In the genomic region with DNA sequence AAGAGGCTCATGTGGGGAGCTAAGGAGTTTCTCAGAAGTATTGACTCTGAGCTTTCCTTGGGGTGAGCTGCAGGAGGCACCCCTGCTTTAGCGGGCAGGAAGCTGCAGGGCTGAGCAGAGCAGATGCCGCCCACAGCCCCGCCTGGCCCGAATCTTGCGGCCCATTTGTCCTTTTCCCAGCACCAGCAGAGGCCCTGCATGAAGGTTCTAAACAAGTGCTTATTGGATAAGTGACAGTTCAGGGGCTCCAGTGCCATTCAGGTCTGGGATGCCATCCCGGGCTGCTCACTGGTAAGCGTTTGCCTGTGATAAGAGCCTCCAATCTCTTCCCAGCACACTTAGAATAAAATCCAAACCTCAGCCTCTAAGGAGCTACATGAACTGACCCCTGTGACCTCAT, we compare ENCODE assay signal across 18 cellular contexts. TPM values are rescaled to one million over a fixed set of nuclear protein-coding genes. Genes with fewer than 3 reads are reported as not detected.
DNase-seq lines count a peak whose midpoint lies in the region; ATAC-seq and TF ChIP-seq lines count a peak whose summit lies in the region.
"Had no signal": no experiment of that assay in that cellular context is flagged by ENCODE, and none has a peak within 500 bp of the region (broad histone marks: within the 10 kb centered on the region; RNA-seq: fewer than 3 reads in every experiment).

No MANE protein-coding gene starts in this region.

- RAD21 ChIA-PET in HCT116 (lab: Charles Lee; ENCODE audit: low non-redundant PET in 1 of 2, low total read pairs in 2 of 2, uncharacterized antibody in 2 of 2, unreplicated experiment in 2 of 2): no interaction called here

- CTCF ChIA-PET in HCT116 (lab: Charles Lee): no interaction called here

- no peaks in the 10 kb centered on the region for H3K27me3 Mint-ChIP-seq in chondrocyte (ENCODE audit: low read depth)
- H3K27me3 Mint-ChIP-seq: CD4-positive, alpha-beta memory T cell had no signal

- H3K4me1 ChIP-seq in HCT116 (ENCODE audit: control insufficient read depth in 1 of 2, insufficient read depth in 2 of 2, low read length in 2 of 2) (no peaks in the 10 kb centered on the region), heart right ventricle (peaks cover 4 to 69% (median 27%) of the 10 kb centered on the region in 9 donors), right atrium auricular region (peaks cover 0 to 42% of the 10 kb centered on the region in 2 donors)
- H3K4me1 ChIP-seq: BLaER1 had no signal

- ATAC-seq in HCT116 (no peak), heart right ventricle (peak in 7 of 8 donors; percentile 24 to 72 (median 44)), HG03139 (IDR thresholded peaks at IDR 0.05; ENCODE audit: unreplicated experiment) (no peak), GM21723 (IDR thresholded peaks at IDR 0.05; ENCODE audit: unreplicated experiment) (no peak)
- ATAC-seq: HepG2 had no signal

- peaks cover 38% of the 10 kb centered on the region for H3K4me1 Mint-ChIP-seq in chondrocyte (ENCODE audit: low read depth)
- H3K4me1 Mint-ChIP-seq: CD14-positive monocyte; CD4-positive, alpha-beta memory T cell had no signal

- no peak overlapping the region for H3K4me2 ChIP-seq in HCT116 (ENCODE audit: low read length)
- H3K4me2 ChIP-seq: BLaER1 had no signal

- H3K4me3 ChIP-seq in HCT116 (replicated peaks in 1 of 2; ENCODE audit: low read depth in 1 of 2, low read length in 2 of 2) (no peak overlapping the region), heart right ventricle (no peak overlapping the region), right atrium auricular region (no peak overlapping the region)
- H3K4me3 ChIP-seq: BLaER1 had no signal

- TF ChIP-seq RAD21 in HCT116 (IDR thresholded peaks at IDR 0.05; ENCODE audit: low read depth): no peak

- TF ChIP-seq CTCF in HCT116 (IDR thresholded peaks at IDR 0.05 in 2 of 3, conservative IDR thresholded peaks at IDR 0.05 in 1 of 3; ENCODE audit: borderline replicate concordance in 1 of 3, insufficient read depth in 1 of 3, low read depth in 2 of 3, low read length in 2 of 3) (no peak), chondrocyte (IDR thresholded peaks at IDR 0.05) (no peak), heart right ventricle (IDR thresholded peaks at IDR 0.05) (no peak), right atrium auricular region (IDR thresholded peaks at IDR 0.05) (no peak)

- no peaks in the 10 kb centered on the region for H3K9me2 ChIP-seq in HCT116 (ENCODE audit: insufficient read depth)

- POLR2A ChIA-PET in HCT116 (lab: Charles Lee): no interaction called here

- no peak overlapping the region for H3K9ac ChIP-seq in HCT116 (ENCODE audit: low read length)
- H3K9ac ChIP-seq: BLaER1 had no signal

- intact Hi-C loops in HCT116 (cut with micrococcal nuclease) (no loop called here), heart right ventricle (cut with DNase I) (loop anchor here in 1 of 10 donors (10.0 kb wide), 1 partner anchor 127 kb away; no protein-coding TSS in a partner anchor)

- peaks cover 28% of the 10 kb centered on the region for H3K36me3 Mint-ChIP-seq in chondrocyte (ENCODE audit: low read depth)

- DNase-seq in HCT116 (ENCODE audit: low read depth, low spot score) (no peak), chondrocyte (ENCODE audit: low spot score) (no peak), heart right ventricle (peak; percentile 32 to 44), right atrium auricular region (ENCODE audit: low spot score) (no peak), NCI-H2107 treated with DMSO at 0.1 percent for 48 hours (lab: John Stamatoyannopoulos, UW; ENCODE audit: unreplicated experiment) (no peak), Kasumi-1 (lab: John Stamatoyannopoulos, UW) (no peak)
- DNase-seq: 8988T; CD4-positive, alpha-beta memory T cell; DMS153; DMS79; GDM1; GOT3; H7 had no signal

- H3K36me3 ChIP-seq in HCT116 (ENCODE audit: control insufficient read depth in 1 of 2, insufficient read depth in 2 of 2, low read length in 2 of 2) (peaks cover 13 to 24% of the 10 kb centered on the region in 2 experiments; a peak in 3 of 4 replicates), heart right ventricle (peaks cover 0 to 76% (median 27%) of the 10 kb centered on the region in 9 donors), right atrium auricular region (peaks cover 53% of the 10 kb centered on the region)

- H3K27ac ChIP-seq in HCT116 (ENCODE audit: low read depth, low read length) (no peak overlapping the region), heart right ventricle (peak overlapping the region; percentile 56 to 85 (median 76)), right atrium auricular region (peak overlapping the region; percentile 73 to 81)
- H3K27ac ChIP-seq: BLaER1 had no signal

- H3K9me3 ChIP-seq in HCT116 (ENCODE audit: control insufficient read depth in 1 of 2, insufficient read depth in 1 of 2, low read depth in 1 of 2, low read length in 2 of 2) (no peaks in the 10 kb centered on the region), heart right ventricle (no peaks in the 10 kb centered on the region), right atrium auricular region (no peaks in the 10 kb centered on the region)
- H3K9me3 ChIP-seq: BLaER1 had no signal

- no peak for TF ChIP-seq POLR2A in HCT116 (IDR thresholded peaks at IDR 0.05; ENCODE audit: borderline replicate concordance, extremely low read depth, insufficient read depth, insufficient read length)

- 58 to 69% methylated on average over 7 of the region's 7 CpGs for WGBS in heart right ventricle, 2 donors

- no peaks in the 10 kb centered on the region for H3K27me3 ChIP-seq in HCT116 (ENCODE audit: insufficient read depth, low read length)
- H3K27me3 ChIP-seq in heart right ventricle: no peaks in the 10 kb centered on the region
- H3K27me3 ChIP-seq in right atrium auricular region: no peaks in the 10 kb centered on the region
- H3K27me3 ChIP-seq: BLaER1 had no signal

- no peak overlapping the region for H3K4me3 Mint-ChIP-seq in chondrocyte (ENCODE audit: unreplicated experiment)
- H3K4me3 Mint-ChIP-seq: CD14-positive monocyte; CD4-positive, alpha-beta memory T cell had no signal

- no peaks in the 10 kb centered on the region for H3K9me3 Mint-ChIP-seq in chondrocyte (ENCODE audit: low read depth)
- H3K9me3 Mint-ChIP-seq: CD14-positive monocyte; CD4-positive, alpha-beta memory T cell had no signal

- no peaks in the 10 kb centered on the region for H3K79me2 ChIP-seq in HCT116 (ENCODE audit: insufficient read depth, low read length)

- H3K27ac Mint-ChIP-seq in chondrocyte (ENCODE audit: unreplicated experiment): peak overlapping the region; percentile 41
- H3K27ac Mint-ChIP-seq: CD14-positive monocyte had no signal

- H4K20me1 ChIP-seq in HCT116 (ENCODE audit: insufficient read depth): no peaks in the 10 kb centered on the region
- H4K20me1 ChIP-seq: BLaER1 had no signal

- no peak overlapping the region for H2AFZ ChIP-seq in HCT116 (ENCODE audit: low read depth, low read length, poor library complexity, severe bottlenecking)

- BruUV-seq in HCT116 (replicated peaks; lab: Mats Ljungman, UMichigan): TSS peak; percentile 14

TF ChIP-seq in HCT116, 20 proteins besides CTCF, POLR2A, EP300 and RAD21:
- TF ChIP-seq FOSL1 (IDR thresholded peaks at IDR 0.05; ENCODE audit: low read depth): no peak
- no peak for TF ChIP-seq EZH2phosphoT487 (IDR thresholded peaks at IDR 0.05; ENCODE audit: borderline replicate concordance)
TF ChIP-seq in HCT116: peak in this region for 0.

RNA-seq across cellular contexts. Expression of gene RILPL1, which starts 11.4 kb away (rescaled TPM):
- total RNA-seq in HCT116 (2021; ENCODE audit: unreplicated experiment): 11.8 TPM
- polyA plus RNA-seq in HCT116 (2012): 11.8 and 12.9 TPM in 2 replicates
- 34.6 to 41.6 TPM (median 39.5 TPM) in 3 replicates for total RNA-seq in chondrocyte
- total RNA-seq in heart right ventricle: 100 to 1,000 TPM in 3 of 10 donors, 10 to 100 TPM in 7; 71.4 to 132 (median 86.6) TPM
- 100 to 1,000 TPM in 1 of 2 donors, 10 to 100 TPM in 1; 78.7 to 106 TPM for polyA plus RNA-seq in heart right ventricle
- total RNA-seq in right atrium auricular region: 100 to 1,000 TPM in 1 of 2 donors, 10 to 100 TPM in 1; 93.1 to 130 TPM
- polyA plus RNA-seq: CD14-positive monocyte had no signal

Comparison
In these comparisons a context has a peak if more than half of its experiments do, and no peak if none do; other contexts are left out.
1. DNase-seq: peak in heart right ventricle (2 of 2); none in HCT116 (single experiment), chondrocyte (single experiment), right atrium auricular region (single experiment), NCI-H2107 treated with DMSO at 0.1 percent for 48 hours (single experiment) and Kasumi-1 (0 of 2).
2. ATAC-seq: peak in heart right ventricle (7 of 8); none in HCT116 (single experiment), HG03139 (single experiment) and GM21723 (single experiment).